Comparison of ENCODE assay signal across 9 cellular contexts in the genomic region with DNA sequence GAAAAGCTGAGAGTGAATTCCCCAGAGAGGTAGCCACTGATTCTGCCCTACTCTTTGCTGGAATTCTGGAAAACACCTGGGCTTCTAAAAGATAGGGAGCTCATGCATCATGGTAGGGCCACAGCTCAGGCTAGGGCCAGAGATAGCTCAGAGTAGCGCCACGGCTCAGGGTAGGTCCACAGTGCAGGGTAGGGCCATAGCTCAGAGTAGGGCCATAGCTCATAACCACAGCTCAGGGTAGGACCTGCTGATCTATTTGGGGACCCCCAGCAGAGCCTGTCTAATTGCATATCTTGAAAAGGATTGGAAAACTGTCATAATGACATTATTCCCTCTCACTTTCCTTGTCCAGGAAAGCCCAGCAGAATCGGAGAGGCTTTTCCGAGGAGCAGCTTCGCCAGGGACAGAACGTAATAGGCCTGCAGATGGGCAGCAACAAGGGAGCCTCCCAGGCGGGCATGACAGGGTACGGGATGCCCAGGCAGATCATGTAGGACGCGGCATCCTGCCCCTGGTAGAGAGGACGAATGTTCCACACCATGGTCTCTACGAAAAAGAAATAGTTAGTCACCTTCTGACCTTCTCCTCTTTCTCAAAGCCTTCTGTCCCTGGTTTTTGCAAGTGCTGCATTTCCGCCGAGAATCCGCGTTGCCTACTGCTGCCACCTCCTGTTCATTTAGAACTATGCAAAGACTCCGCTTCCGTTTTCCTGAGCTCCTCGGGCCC. TPM values are rescaled to one million over a fixed set of nuclear protein-coding genes. Genes with fewer than 3 reads are reported as not detected.
DNase-seq lines count a peak whose midpoint lies in the region; ATAC-seq, FAIRE-seq and TF ChIP-seq lines count a peak whose summit lies in the region.
"Had no signal": no experiment of that assay in that cellular context is flagged by ENCODE, and none has a peak within 500 bp of the region (broad histone marks: within the 10 kb centered on the region; RNA-seq: fewer than 3 reads in every experiment).

No MANE protein-coding gene starts in this region.

- peak; percentile 93 for FAIRE-seq in islet of Langerhans (lab: Jason Lieb, UNC)

- no peaks in the 10 kb centered on the region for H4K20me1 ChIP-seq in mammary epithelial cell (ENCODE audit: insufficient read depth, low read length)

- H3K4me3 ChIP-seq in WERI-Rb-1 (ENCODE audit: low read depth, low read length) (no peak overlapping the region), mammary epithelial cell (replicated peaks in 1 of 3; ENCODE audit: insufficient read depth in 1 of 3, low read depth in 2 of 3, low read length in 3 of 3) (no peak overlapping the region)

- intact Hi-C loops in mammary epithelial cell (cut with micrococcal nuclease), result loop anchor here (1.0 kb wide), 2 partner anchors 24 to 296 kb away; no protein-coding TSS in a partner anchor

- H3K27ac ChIP-seq in WERI-Rb-1 (peak overlapping the region; percentile 10; the same call in 1 of the 2 replicates), mammary epithelial cell (ENCODE audit: insufficient read depth, low read depth, low read length) (no peak overlapping the region)

- H3K36me3 ChIP-seq in WERI-Rb-1 (peaks cover 18% of the 10 kb centered on the region), mammary epithelial cell (ENCODE audit: insufficient read depth, low read length) (peaks cover 9% of the 10 kb centered on the region)

- H3K9me3 ChIP-seq in WERI-Rb-1 (ENCODE audit: severe bottlenecking), result no peaks in the 10 kb centered on the region
- no peaks in the 10 kb centered on the region for H3K9me3 ChIP-seq in mammary epithelial cell (replicated peaks; ENCODE audit: insufficient read depth, low read length)

- H3K27me3 ChIP-seq in WERI-Rb-1 (ENCODE audit: insufficient read depth, low read depth, severe bottlenecking), result no peaks in the 10 kb centered on the region
- no peaks in the 10 kb centered on the region for H3K27me3 ChIP-seq in mammary epithelial cell (ENCODE audit: insufficient read depth, low read length)

- no TSS peak for BruUV-seq in mammary epithelial cell (replicated peaks; lab: Mats Ljungman, UMichigan)

- H3K9ac ChIP-seq in mammary epithelial cell (ENCODE audit: insufficient read depth, low read length), result no peak overlapping the region

- dilution Hi-C loops in mammary epithelial cell (cut with HindIII; ENCODE audit: low sequenced_read_pairs), result no loop called here

- 47% methylated on average over 18 of the region's 19 CpGs for WGBS in mammary epithelial cell (ENCODE audit: low coverage, missing lambda C conversion rate)

- DNase-seq in COLO829 (ENCODE audit: low spot score) (peak; percentile 75), HT-29 (ENCODE audit: low spot score) (peak; percentile 88), WERI-Rb-1 (peak; percentile 74), mammary epithelial cell (peak; percentile 62), NCI-H2227 treated with DMSO at 0.1 percent for 48 hours (lab: John Stamatoyannopoulos, UW) (no peak)
- DNase-seq in stimulated activated CD4-positive, alpha-beta T cell treated with anti-CD3 and anti-CD28 coated beads, Interleukin-15, amount 100 ng/mL, for 48 hours (ENCODE audit: low read depth in 2 of 2), result peak; percentile 56 to 58

- CTCF ChIA-PET in mammary epithelial cell (lab: Charles Lee; ENCODE audit: low non-redundant PET), result interaction anchor here (1.0 kb wide), 1 partner anchor 24 kb away, joined by 6 read pairs; no protein-coding TSS in a partner anchor

- H3K79me2 ChIP-seq in mammary epithelial cell (ENCODE audit: insufficient read depth, low read length), result no peaks in the 10 kb centered on the region

- no peaks in the 10 kb centered on the region for H3K4me1 ChIP-seq in mammary epithelial cell (ENCODE audit: insufficient read depth, low read length)

- ATAC-seq in GM19467 (IDR thresholded peaks at IDR 0.05; ENCODE audit: unreplicated experiment), result peak; percentile 77

- in situ Hi-C loops in mammary epithelial cell (cut with MboI; ENCODE audit: low sequenced_read_pairs in 2 of 2), result no loop called here

- TF ChIP-seq CTCF in WERI-Rb-1 (IDR thresholded peaks at IDR 0.05; ENCODE audit: low read depth, low read length) (peak; percentile 65), mammary epithelial cell (conservative IDR thresholded peaks at IDR 0.05 in 1 of 2, IDR thresholded peaks at IDR 0.05 in 1 of 2; ENCODE audit: extremely low read depth in 1 of 2, insufficient read depth in 1 of 2, low read depth in 1 of 2, low read length in 2 of 2) (peak; percentile 83 to 86)

- no peak overlapping the region for H2AFZ ChIP-seq in mammary epithelial cell (ENCODE audit: low read depth, low read length)

- H3K4me2 ChIP-seq in mammary epithelial cell (ENCODE audit: insufficient read depth, low read depth, low read length), result no peak overlapping the region

RNA-seq across cellular contexts. Expression of gene TAGLN3, which starts 14.5 kb away (rescaled TPM):
- total RNA-seq in HT-29 (2014; rRNA removed; shearing (Covaris generic)), result 0.08 TPM in 1 of 2 replicates, not detected in the other
- 1 to 10 TPM in 1 of 2 donors, under 1 TPM in 1; 0.50 to 5.3 TPM for total RNA-seq in mammary epithelial cell
- polyA plus RNA-seq in mammary epithelial cell, result 16.4 TPM
- polyA minus RNA-seq in mammary epithelial cell, result 21.2 TPM

RNA-seq across cellular contexts. Expression of gene TMPRSS7, which starts 21.3 kb away (rescaled TPM):
- 0.03 TPM in 1 of 2 replicates, not detected in the other for total RNA-seq in HT-29 (2014; rRNA removed; shearing (Covaris generic))
- not detected for total RNA-seq in mammary epithelial cell
- polyA plus RNA-seq in mammary epithelial cell, result 0.03 TPM
- polyA minus RNA-seq in mammary epithelial cell, result not detected
- total RNA-seq: activated CD8-positive, alpha-beta memory T cell treated with anti-CD3 and anti-CD28 coated beads for 36 hours had no signal

RNA-seq across cellular contexts. Expression of gene ABHD10, which starts 34.4 kb away (rescaled TPM):
- total RNA-seq in HT-29 (2014; rRNA removed; shearing (Covaris generic)), result 16.5 and 22.9 TPM in 2 replicates
- 10 to 100 TPM; 14.8 to 23.1 TPM for total RNA-seq in mammary epithelial cell
- 18.5 TPM for polyA plus RNA-seq in mammary epithelial cell
- polyA minus RNA-seq in mammary epithelial cell, result 8.7 TPM
